8 cellular contexts compared by ENCODE assay signal in the genomic region with DNA sequence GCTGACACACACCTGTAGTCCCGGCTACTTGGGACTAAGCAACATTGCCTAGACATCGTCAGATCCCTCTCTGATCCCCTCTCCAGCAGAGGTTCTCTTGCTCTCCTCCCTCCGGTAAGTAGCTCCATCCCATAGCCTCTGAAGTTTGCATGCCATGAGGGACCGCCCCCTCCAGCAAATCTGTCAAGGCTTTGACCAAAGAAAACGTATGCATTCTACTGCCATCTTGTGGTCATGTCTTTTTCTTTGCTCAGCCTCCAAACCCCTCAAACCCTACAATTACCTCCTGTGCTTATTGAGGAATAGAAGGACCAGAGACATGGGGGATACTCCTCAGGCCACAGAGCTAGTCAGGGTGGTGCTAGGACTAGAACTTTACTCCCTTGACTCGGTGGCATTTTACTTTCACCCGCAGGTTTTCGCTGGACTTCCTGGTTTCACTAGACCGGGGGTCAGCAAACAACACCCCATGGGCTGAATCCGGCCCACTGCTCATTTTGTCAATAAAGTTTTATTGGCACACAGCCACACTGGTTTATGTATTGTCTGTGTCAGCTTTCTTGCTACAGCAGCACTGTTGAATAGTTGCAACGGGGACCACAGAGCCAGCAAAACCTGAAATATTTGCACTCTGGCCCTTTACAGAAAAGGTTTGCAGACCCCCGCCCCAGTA.
DNase-seq lines count a peak whose midpoint lies in the region; ATAC-seq, FAIRE-seq and TF ChIP-seq lines count a peak whose summit lies in the region.

No MANE protein-coding gene starts in this region.

- no peak overlapping the region for H3K4me2 ChIP-seq in endothelial cell of umbilical vein (ENCODE audit: insufficient read depth, low read length)

- H3K27ac ChIP-seq in endothelial cell of umbilical vein (ENCODE audit: insufficient read depth, low read depth, low read length) (no peak overlapping the region), pancreas (no peak overlapping the region), esophagus muscularis mucosa (replicated peaks in 1 of 4) (no peak overlapping the region)

- H4K20me1 ChIP-seq in endothelial cell of umbilical vein (replicated peaks; ENCODE audit: control insufficient read depth, extremely low read depth, insufficient read depth, low read length) = no peaks in the 10 kb centered on the region

- no peaks in the 10 kb centered on the region for H3K79me2 ChIP-seq in endothelial cell of umbilical vein (ENCODE audit: control insufficient read depth, insufficient read depth, low read length)

- peak; percentile 86 for FAIRE-seq in endothelial cell of umbilical vein (lab: Jason Lieb, UNC)
- no peak for FAIRE-seq in pancreas (lab: Jason Lieb, UNC)

- BruUV-seq in endothelial cell of umbilical vein (replicated peaks; lab: Mats Ljungman, UMichigan) = no TSS peak

- WGBS in pancreas, 2 donors = 49 to 59% methylated on average over 12 of the region's 12 CpGs
- 62% methylated on average over 12 of the region's 12 CpGs for WGBS in esophagus muscularis mucosa

- dilution Hi-C loops in endothelial cell of umbilical vein (cut with MboI; ENCODE audit: extremely low pct_ligation_motif_present, low sequenced_read_pairs) = no loop called here

- H2AFZ ChIP-seq in endothelial cell of umbilical vein (ENCODE audit: low read depth, low read length) = no peak overlapping the region

- POLR2A ChIA-PET in endothelial cell of umbilical vein (lab: Charles Lee) = no interaction called here

- H3K9me3 ChIP-seq in endothelial cell of umbilical vein (replicated peaks; ENCODE audit: control insufficient read depth, insufficient read depth, low read length) (peaks cover 2% of the 10 kb centered on the region), pancreas (no peaks in the 10 kb centered on the region), esophagus muscularis mucosa (peaks cover 0 to 10% (median 3%) of the 10 kb centered on the region in 4 donors)

- CTCF ChIA-PET in endothelial cell of umbilical vein (lab: Charles Lee) = interaction anchor here (0.6 to 1.0 kb wide), 9 partner anchors 148 to 1615 kb away, joined by 3 to 6 read pairs (median 3); no protein-coding TSS in a partner anchor

- H3K36me3 ChIP-seq in endothelial cell of umbilical vein (ENCODE audit: control insufficient read depth in 2 of 2, extremely low read depth in 1 of 2, insufficient read depth in 2 of 2, low read length in 2 of 2) (no peaks in the 10 kb centered on the region), pancreas (no peaks in the 10 kb centered on the region), esophagus muscularis mucosa (no peaks in the 10 kb centered on the region)

- H3K9me1 ChIP-seq in endothelial cell of umbilical vein (replicated peaks; ENCODE audit: control insufficient read depth, extremely low read depth, insufficient read depth, low read length) = no peaks in the 10 kb centered on the region

- H3K4me3 ChIP-seq in endothelial cell of umbilical vein (replicated peaks in 1 of 3; ENCODE audit: insufficient read depth in 1 of 3, low read depth in 1 of 3, low read length in 3 of 3) = no peak overlapping the region
- H3K4me3 ChIP-seq in pancreas = no peak overlapping the region
- no peak overlapping the region for H3K4me3 ChIP-seq in esophagus muscularis mucosa

- H3K4me1 ChIP-seq in endothelial cell of umbilical vein (ENCODE audit: control insufficient read depth, extremely low read depth, insufficient read depth, low read length) = no peaks in the 10 kb centered on the region
- no peaks in the 10 kb centered on the region for H3K4me1 ChIP-seq in pancreas
- no peaks in the 10 kb centered on the region for H3K4me1 ChIP-seq in esophagus muscularis mucosa

- DNase-seq in DMS53 (lab: John Stamatoyannopoulos, UW) = peak; percentile 65
- DNase-seq in DMS53 treated with DMSO at 0.1 percent for 48 hours (lab: John Stamatoyannopoulos, UW; ENCODE audit: unreplicated experiment) = no peak
- peak; percentile 48 to 54 for DNase-seq in Kasumi-1 (lab: John Stamatoyannopoulos, UW)
- DNase-seq in OCI-M1 (lab: John Stamatoyannopoulos, UW) = peak; percentile 51
- DNase-seq in endothelial cell of umbilical vein (ENCODE audit: low read depth, low spot score) = peak; percentile 41
- peak in 2 of 6 donors; percentile 6 to 21 for DNase-seq in pancreas
- no peak for DNase-seq in esophagus muscularis mucosa (ENCODE audit: extremely low spot score)
- DNase-seq in effector CD4-positive, alpha-beta T cell = no peak

- H3K27me3 ChIP-seq in endothelial cell of umbilical vein (ENCODE audit: control insufficient read depth in 2 of 2, insufficient read depth in 2 of 2, low read length in 2 of 2) (no peaks in the 10 kb centered on the region), pancreas (no peaks in the 10 kb centered on the region), esophagus muscularis mucosa (peaks cover 0 to 4% (median 0%) of the 10 kb centered on the region in 4 donors)

- no peak for TF ChIP-seq EP300 in esophagus muscularis mucosa (IDR thresholded peaks at IDR 0.05)

- TF ChIP-seq CTCF in endothelial cell of umbilical vein (IDR thresholded peaks at IDR 0.05; ENCODE audit: extremely low read depth in 1 of 2, insufficient read depth in 1 of 2, low read depth in 1 of 2, low read length in 2 of 2) (peak; percentile 24 to 42), pancreas (IDR thresholded peaks at IDR 0.05) (peak in 2 of 4 donors; percentile 12 to 35), esophagus muscularis mucosa (IDR thresholded peaks at IDR 0.05) (peak in 1 of 3 experiments; percentile 17)

- TF ChIP-seq POLR2A in endothelial cell of umbilical vein (IDR thresholded peaks at IDR 0.05; ENCODE audit: low read depth, low read length) (no peak), esophagus muscularis mucosa (IDR thresholded peaks at IDR 0.05; ENCODE audit: low read depth) (no peak)

- peak in 3 of 4 donors; percentile 71 to 78 (median 76) for ATAC-seq in pancreas

- H3K9ac ChIP-seq in endothelial cell of umbilical vein (replicated peaks; ENCODE audit: extremely low read depth, insufficient read depth, low read length) = no peak overlapping the region

- intact Hi-C loops in endothelial cell of umbilical vein (cut with micrococcal nuclease) = loop anchor here (10.0 kb wide), 1 partner anchor 1175 kb away; a partner anchor contains a TSS
- intact Hi-C loops in pancreas (cut with DNase I) = no loop called here
- intact Hi-C loops in esophagus muscularis mucosa (cut with DNase I) = no loop called here

TF ChIP-seq in endothelial cell of umbilical vein, 7 proteins besides CTCF, POLR2A, EP300 and RAD21:
- TF ChIP-seq EZH2 (IDR thresholded peaks at IDR 0.05; ENCODE audit: borderline replicate concordance, low read depth, low read length, severe bottlenecking) = no peak
- TF ChIP-seq, protein P1, sequence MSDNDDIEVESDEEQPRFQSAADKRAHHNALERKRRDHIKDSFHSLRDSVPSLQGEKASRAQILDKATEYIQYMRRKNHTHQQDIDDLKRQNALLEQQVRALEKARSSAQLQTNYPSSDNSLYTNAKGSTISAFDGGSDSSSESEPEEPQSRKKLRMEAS (IDR thresholded peaks at IDR 0.05; ENCODE audit: insufficient read depth, insufficient read length) = no peak
- no peak for TF ChIP-seq POLR2AphosphoS5 (IDR thresholded peaks at IDR 0.05; ENCODE audit: insufficient read depth, low read depth, low read length)
- TF ChIP-seq FOS (IDR thresholded peaks at IDR 0.05; ENCODE audit: borderline replicate concordance, insufficient read depth, low read length) = no peak
- TF ChIP-seq MYC (IDR thresholded peaks at IDR 0.05; ENCODE audit: low read depth, low read length) = no peak
- no peak for TF ChIP-seq JUN (IDR thresholded peaks at IDR 0.05; ENCODE audit: borderline replicate concordance, insufficient read depth, insufficient read length, low read depth)
- no peak for TF ChIP-seq GATA2 (IDR thresholded peaks at IDR 0.05; ENCODE audit: insufficient read depth, insufficient read length, low read depth, low read length)

Comparison
In these comparisons a context has a peak if more than half of its experiments do, and no peak if none do; other contexts are left out.
1. DNase-seq: peak in DMS53 (single experiment), Kasumi-1 (2 of 2), OCI-M1 (single experiment) and endothelial cell of umbilical vein (single experiment); none in DMS53 treated with DMSO at 0.1 percent for 48 hours (single experiment), esophagus muscularis mucosa (single experiment) and effector CD4-positive, alpha-beta T cell (single experiment).